In genomic region chr11:114340311-114341131, GRCh38 we compare ENCODE assay signal across 8 cellular contexts. TPM values are rescaled to one million over a fixed set of nuclear protein-coding genes. Genes with fewer than 3 reads are reported as not detected.
DNase-seq lines count a peak whose midpoint lies in the region; ATAC-seq and TF ChIP-seq lines count a peak whose summit lies in the region.

No MANE protein-coding gene starts in this region.

- peak; percentile 87 for TF ChIP-seq CTCF in osteocyte (IDR thresholded peaks at IDR 0.05)

- H3K36me3 Mint-ChIP-seq in activated CD8-positive, alpha-beta memory T cell treated with anti-CD3 and anti-CD28 coated beads, Interleukin-2, amount 10 ng/mL, durations not matched to agents 7 days and 5 days = no peaks in the 10 kb centered on the region
- no peaks in the 10 kb centered on the region for H3K36me3 Mint-ChIP-seq in activated naive CD4-positive, alpha-beta T cell treated with anti-CD3 and anti-CD28 coated beads for 36 hours (ENCODE audit: low read depth)
- H3K36me3 Mint-ChIP-seq in osteocyte (ENCODE audit: unreplicated experiment) = no peaks in the 10 kb centered on the region

- H3K4me3 Mint-ChIP-seq in activated CD8-positive, alpha-beta memory T cell treated with anti-CD3 and anti-CD28 coated beads, Interleukin-2, amount 10 ng/mL, durations not matched to agents 7 days and 5 days = peak overlapping the region; percentile 17
- peak overlapping the region; percentile 55 for H3K4me3 Mint-ChIP-seq in activated naive CD4-positive, alpha-beta T cell treated with anti-CD3 and anti-CD28 coated beads for 36 hours
- no peak overlapping the region for H3K4me3 Mint-ChIP-seq in osteocyte (ENCODE audit: unreplicated experiment)

- intact Hi-C loops in activated naive CD4-positive, alpha-beta T cell treated with anti-CD3 and anti-CD28 coated beads for 36 hours (cut with micrococcal nuclease) = loop anchor here (2.0 kb wide), 6 partner anchors 24 to 422 kb away; partner anchors contain the start of genes C11orf71, RBM7 and REXO2

- DNase-seq in activated CD8-positive, alpha-beta memory T cell treated with anti-CD3 and anti-CD28 coated beads, Interleukin-2, amount 10 ng/mL, durations not matched to agents 7 days and 5 days = peak; percentile 46
- DNase-seq in activated CD8-positive, alpha-beta memory T cell treated with anti-CD3 and anti-CD28 coated beads, Interleukin-2, amount 50 U/mL, for 4 hours = no peak
- peak; percentile 69 for DNase-seq in HS-5 (ENCODE audit: low read depth)
- peak; percentile 24 for DNase-seq in NOMO-1 treated with dmso at 0.1 percent for 144 hours (lab: John Stamatoyannopoulos, UW; ENCODE audit: unreplicated experiment)
- peak; percentile 56 for DNase-seq in activated naive CD4-positive, alpha-beta T cell treated with anti-CD3 and anti-CD28 coated beads for 36 hours
- DNase-seq in globus pallidus (ENCODE audit: low spot score) = peak; percentile 54
- no peak for DNase-seq in osteocyte (ENCODE audit: extremely low spot score, unreplicated experiment)

- peaks cover 11% of the 10 kb centered on the region for H3K4me1 Mint-ChIP-seq in activated CD8-positive, alpha-beta memory T cell treated with anti-CD3 and anti-CD28 coated beads, Interleukin-2, amount 10 ng/mL, durations not matched to agents 7 days and 5 days
- H3K4me1 Mint-ChIP-seq in activated naive CD4-positive, alpha-beta T cell treated with anti-CD3 and anti-CD28 coated beads for 36 hours (ENCODE audit: low read depth) = peaks cover 13% of the 10 kb centered on the region
- H3K4me1 Mint-ChIP-seq in osteocyte (ENCODE audit: unreplicated experiment) = peaks cover 1% of the 10 kb centered on the region

- H3K9me3 Mint-ChIP-seq in activated CD8-positive, alpha-beta memory T cell treated with anti-CD3 and anti-CD28 coated beads, Interleukin-2, amount 10 ng/mL, durations not matched to agents 7 days and 5 days (ENCODE audit: low read depth) = no peaks in the 10 kb centered on the region
- H3K9me3 Mint-ChIP-seq in activated naive CD4-positive, alpha-beta T cell treated with anti-CD3 and anti-CD28 coated beads for 36 hours = no peaks in the 10 kb centered on the region
- no peaks in the 10 kb centered on the region for H3K9me3 Mint-ChIP-seq in osteocyte (ENCODE audit: unreplicated experiment)

- H3K27me3 Mint-ChIP-seq in activated CD8-positive, alpha-beta memory T cell treated with anti-CD3 and anti-CD28 coated beads, Interleukin-2, amount 10 ng/mL, durations not matched to agents 7 days and 5 days = peaks cover 19% of the 10 kb centered on the region
- H3K27me3 Mint-ChIP-seq in activated naive CD4-positive, alpha-beta T cell treated with anti-CD3 and anti-CD28 coated beads for 36 hours (ENCODE audit: low read depth) = no peaks in the 10 kb centered on the region
- peaks cover 33% of the 10 kb centered on the region for H3K27me3 Mint-ChIP-seq in osteocyte (ENCODE audit: unreplicated experiment)

- ATAC-seq in activated CD8-positive, alpha-beta memory T cell treated with anti-CD3 and anti-CD28 coated beads, Interleukin-2, amount 10 ng/mL, durations not matched to agents 7 days and 5 days = peak; percentile 80
- ATAC-seq in GM18909 (IDR thresholded peaks at IDR 0.05; ENCODE audit: poor library complexity, unreplicated experiment) = no peak

- CTCF ChIA-PET in activated CD8-positive, alpha-beta memory T cell treated with anti-CD3 and anti-CD28 coated beads, Interleukin-2, amount 10 ng/mL, durations not matched to agents 7 days and 5 days (lab: Charles Lee) = interaction anchor here (0.6 to 1.6 kb wide), 12 partner anchors 9 to 380 kb away, joined by 3 to 5 read pairs (median 3); partner anchors contain the start of gene REXO2
- CTCF ChIA-PET in activated naive CD4-positive, alpha-beta T cell treated with anti-CD3 and anti-CD28 coated beads for 36 hours (lab: Charles Lee) = interaction anchor here (0.5 to 1.6 kb wide), 9 partner anchors 10 to 901 kb away, joined by 3 to 7 read pairs (median 3); no protein-coding TSS in a partner anchor

- H3K27ac Mint-ChIP-seq in activated CD8-positive, alpha-beta memory T cell treated with anti-CD3 and anti-CD28 coated beads, Interleukin-2, amount 10 ng/mL, durations not matched to agents 7 days and 5 days = no peak overlapping the region
- no peak overlapping the region for H3K27ac Mint-ChIP-seq in activated naive CD4-positive, alpha-beta T cell treated with anti-CD3 and anti-CD28 coated beads for 36 hours
- H3K27ac Mint-ChIP-seq in osteocyte (ENCODE audit: unreplicated experiment) = no peak overlapping the region

RNA-seq across cellular contexts. Expression of gene NNMT, which starts 44.3 kb away (rescaled TPM):
- total RNA-seq in activated CD8-positive, alpha-beta memory T cell treated with anti-CD3 and anti-CD28 coated beads, Interleukin-2, amount 10 ng/mL, durations not matched to agents 7 days and 5 days = not detected
- total RNA-seq in activated naive CD4-positive, alpha-beta T cell treated with anti-CD3 and anti-CD28 coated beads for 36 hours = not detected
- 65.4 and 79.5 TPM in 2 replicates for total RNA-seq in osteocyte

RNA-seq across cellular contexts. Expression of gene C11orf71, which starts 59.8 kb away (rescaled TPM):
- 10 to 100 TPM in 1 of 2 experiments, 1 to 10 TPM in 1; 5.3 to 14.0 TPM for total RNA-seq in activated CD8-positive, alpha-beta memory T cell treated with anti-CD3 and anti-CD28 coated beads, Interleukin-2, amount 10 ng/mL, durations not matched to agents 7 days and 5 days
- 1 to 10 TPM; 7.5 to 7.6 TPM for total RNA-seq in activated naive CD4-positive, alpha-beta T cell treated with anti-CD3 and anti-CD28 coated beads for 36 hours
- total RNA-seq in osteocyte = 6.8 TPM in 2 replicates

RNA-seq across cellular contexts. Expression of gene RBM7, which starts 59.9 kb away (rescaled TPM):
- total RNA-seq in activated CD8-positive, alpha-beta memory T cell treated with anti-CD3 and anti-CD28 coated beads, Interleukin-2, amount 10 ng/mL, durations not matched to agents 7 days and 5 days = 10 to 100 TPM; 32.8 to 38.0 TPM
- total RNA-seq in activated naive CD4-positive, alpha-beta T cell treated with anti-CD3 and anti-CD28 coated beads for 36 hours = 10 to 100 TPM; 36.9 to 41.7 TPM
- 35.0 and 36.9 TPM in 2 replicates for total RNA-seq in osteocyte

Comparison
In these comparisons a context has a peak if more than half of its experiments do, and no peak if none do; other contexts are left out.
1. DNase-seq: peak in activated CD8-positive, alpha-beta memory T cell treated with anti-CD3 and anti-CD28 coated beads, Interleukin-2, amount 10 ng/mL, durations not matched to agents 7 days and 5 days (single experiment), HS-5 (single experiment), NOMO-1 treated with dmso at 0.1 percent for 144 hours (single experiment), activated naive CD4-positive, alpha-beta T cell treated with anti-CD3 and anti-CD28 coated beads for 36 hours (single experiment) and globus pallidus (single experiment); none in activated CD8-positive, alpha-beta memory T cell treated with anti-CD3 and anti-CD28 coated beads, Interleukin-2, amount 50 U/mL, for 4 hours (single experiment) and osteocyte (single experiment).
2. RNA of gene NNMT, which starts 44.3 kb away (total RNA-seq): 65.4 to 79.5 TPM in osteocyte; not detected in activated CD8-positive, alpha-beta memory T cell treated with anti-CD3 and anti-CD28 coated beads, Interleukin-2, amount 10 ng/mL, durations not matched to agents 7 days and 5 days and not detected in activated naive CD4-positive, alpha-beta T cell treated with anti-CD3 and anti-CD28 coated beads for 36 hours; every median in the first group is over 10 times any median in the second.